Comparison of ENCODE assay signal across 2 cellular contexts in genomic region chr1:185263780-185264179, GRCh38.
TF ChIP-seq lines count a peak whose summit lies in the region.

No MANE protein-coding gene starts in this region.

TF ChIP-seq in SK-N-SH treated with all-trans-retinoic acid at 6 μM for 48 hours, 23 proteins besides CTCF, POLR2A, EP300 and RAD21 (continued from another document):
- TF ChIP-seq CREB5 (CRISPR knock-in tag; IDR thresholded peaks at IDR 0.05; ENCODE audit: low read depth), result no peak
- no peak for TF ChIP-seq ZC3H10 (CRISPR knock-in tag; IDR thresholded peaks at IDR 0.05)
- no peak for TF ChIP-seq ZNF565 (CRISPR knock-in tag; conservative IDR thresholded peaks at IDR 0.05; ENCODE audit: low read depth)

TF ChIP-seq in K562, 482 proteins besides CTCF, POLR2A, EP300 and RAD21 (continued from another document and continues in another):
- TF ChIP-seq STAT6 (CRISPR knock-in tag; IDR thresholded peaks at IDR 0.05), result no peak
- no peak for TF ChIP-seq U2AF1 (optimal IDR thresholded peaks at IDR 0.05; ENCODE audit: low read depth, low read length)
- TF ChIP-seq RREB1 (CRISPR knock-in tag; IDR thresholded peaks at IDR 0.05), result no peak
- no peak for TF ChIP-seq CBX8 (IDR thresholded peaks at IDR 0.05; ENCODE audit: borderline replicate concordance, extremely low read depth, low read depth, low read length, poor library complexity, severe bottlenecking)
- no peak for TF ChIP-seq HDAC2 (IDR thresholded peaks at IDR 0.05)
- no peak for TF ChIP-seq ZNF76 (CRISPR knock-in tag; IDR thresholded peaks at IDR 0.05; ENCODE audit: borderline replicate concordance)
- TF ChIP-seq ZNF384 (IDR thresholded peaks at IDR 0.05; ENCODE audit: low read depth, low read length), result no peak
- peak; percentile 78; the same call in 1 of the 2 replicates for TF ChIP-seq ARID3A (IDR thresholded peaks at IDR 0.05; ENCODE audit: borderline replicate concordance, low read depth, low read length)
- no peak for TF ChIP-seq ZNF407 (IDR thresholded peaks at IDR 0.05; ENCODE audit: low read depth)
- peak; percentile 24; the same call in 1 of the 2 replicates for TF ChIP-seq NFE2 (IDR thresholded peaks at IDR 0.05; ENCODE audit: low read depth)
- TF ChIP-seq PATZ1 (CRISPR knock-in tag; IDR thresholded peaks at IDR 0.05; ENCODE audit: borderline replicate concordance), result no peak
- no peak for TF ChIP-seq MTA3 (IDR thresholded peaks at IDR 0.05; ENCODE audit: borderline replicate concordance)
- TF ChIP-seq ZBTB12 (CRISPR knock-in tag; IDR thresholded peaks at IDR 0.05), result no peak
- no peak for TF ChIP-seq FOXK1 (CRISPR knock-in tag; IDR thresholded peaks at IDR 0.05; ENCODE audit: borderline replicate concordance)
- no peak for TF ChIP-seq TAF9B (IDR thresholded peaks at IDR 0.05; ENCODE audit: partially characterized antibody)
- TF ChIP-seq YBX1 (IDR thresholded peaks at IDR 0.05), result no peak
- no peak for TF ChIP-seq WHSC1 (IDR thresholded peaks at IDR 0.05; ENCODE audit: low read length)
- no peak for TF ChIP-seq HNRNPK (IDR thresholded peaks at IDR 0.05; ENCODE audit: low read depth, low read length, poor library complexity, severe bottlenecking)
- TF ChIP-seq SIX5 (IDR thresholded peaks at IDR 0.05; ENCODE audit: borderline replicate concordance in 1 of 2, insufficient read depth in 1 of 2, low read depth in 1 of 2, low read length in 2 of 2), result no peak
- TF ChIP-seq GATAD2B (IDR thresholded peaks at IDR 0.05; ENCODE audit: borderline replicate concordance), result peak; percentile 36; the same call in 1 of the 2 replicates
- no peak for TF ChIP-seq JUNB (CRISPR knock-in tag; conservative IDR thresholded peaks at IDR 0.05)
- TF ChIP-seq HLTF (IDR thresholded peaks at IDR 0.05), result no peak
- no peak for TF ChIP-seq RHOXF2B (CRISPR knock-in tag; conservative IDR thresholded peaks at IDR 0.05)
- no peak for TF ChIP-seq TCFL5 (CRISPR knock-in tag; conservative IDR thresholded peaks at IDR 0.05)
- no peak for TF ChIP-seq RBM22 (IDR thresholded peaks at IDR 0.05; ENCODE audit: low read depth, low read length, poor library complexity, severe bottlenecking)
- no peak for TF ChIP-seq ZNF12 (CRISPR knock-in tag; IDR thresholded peaks at IDR 0.05)
- TF ChIP-seq MCM3 (IDR thresholded peaks at IDR 0.05), result no peak
- TF ChIP-seq ARID1B (IDR thresholded peaks at IDR 0.05), result peak; percentile 82
- TF ChIP-seq TRIM24 (IDR thresholded peaks at IDR 0.05), result peak in 1 of 2 experiments; percentile 43; a peak in 1 of 4 replicates
- no peak for TF ChIP-seq ZZZ3 (IDR thresholded peaks at IDR 0.05)
- TF ChIP-seq ILF3 (IDR thresholded peaks at IDR 0.05; ENCODE audit: borderline replicate concordance), result no peak
- TF ChIP-seq STAT5A (IDR thresholded peaks at IDR 0.05; ENCODE audit: borderline replicate concordance, low read length), result peak; percentile 22; the same call in 1 of the 2 replicates
- no peak for TF ChIP-seq SMC3 (conservative IDR thresholded peaks at IDR 0.05; ENCODE audit: insufficient read depth, low read depth, low read length)
- TF ChIP-seq ZNF239 (CRISPR knock-in tag; IDR thresholded peaks at IDR 0.05), result no peak
- TF ChIP-seq PYGO2 (tag; IDR thresholded peaks at IDR 0.05), result no peak
- no peak for TF ChIP-seq ESRRA (IDR thresholded peaks at IDR 0.05; ENCODE audit: borderline replicate concordance, low read depth)
- peak; percentile 41 for TF ChIP-seq SMARCA4 (IDR thresholded peaks at IDR 0.05)
